In the genomic region with DNA sequence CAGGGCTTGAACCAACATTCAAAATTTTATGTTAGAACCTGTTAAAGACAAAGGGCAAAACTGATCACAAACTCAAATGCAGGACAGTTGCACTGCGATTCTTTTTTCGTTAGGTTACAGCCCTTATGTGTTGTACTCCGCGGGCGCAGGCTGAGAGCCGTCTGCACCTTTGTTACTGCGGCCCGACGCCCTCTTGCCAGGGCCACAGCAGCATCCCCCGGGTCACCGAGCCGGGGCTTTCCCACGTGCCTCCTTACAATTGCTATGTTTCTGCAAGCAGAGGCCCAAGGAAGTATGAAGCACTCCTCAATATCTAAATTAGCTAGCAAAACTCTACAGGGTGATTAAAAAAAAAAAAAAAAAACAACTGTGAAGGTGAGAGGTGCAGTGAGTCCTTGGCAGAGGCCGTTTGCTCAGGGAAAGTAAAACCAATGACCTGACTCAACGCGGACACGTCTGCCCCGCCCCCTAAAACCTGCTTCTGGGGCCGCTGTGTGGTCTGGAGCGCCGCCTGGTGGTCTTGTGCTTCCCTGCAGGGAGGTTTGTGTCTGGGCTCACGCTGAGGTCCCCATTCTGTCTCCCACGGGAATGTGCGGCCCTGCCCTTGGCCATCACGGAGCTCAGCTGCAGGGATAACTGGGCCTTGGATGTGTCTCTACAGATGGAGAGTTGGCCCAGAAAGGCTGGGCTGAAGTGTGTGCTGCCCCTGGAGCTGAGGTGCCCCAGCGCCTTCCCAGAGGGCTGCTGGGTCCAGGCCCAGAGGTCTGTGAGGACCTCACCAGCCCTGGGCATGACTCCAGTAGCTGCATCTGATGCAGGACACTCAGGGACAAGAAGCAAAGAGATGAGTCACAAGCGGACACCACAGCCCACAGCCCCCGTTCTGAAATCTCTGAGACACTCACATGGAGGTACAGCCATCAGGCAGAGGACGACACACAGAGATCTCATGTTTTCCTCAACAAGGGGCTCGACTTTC, we compare ENCODE assay signal across 8 cellular contexts.
DNase-seq lines count a peak whose midpoint lies in the region; ATAC-seq, FAIRE-seq and TF ChIP-seq lines count a peak whose summit lies in the region.

No MANE protein-coding gene starts in this region.

- intact Hi-C loops in A673 (cut with micrococcal nuclease; ENCODE audit: unreplicated experiment), result loop anchor here (10.0 kb wide), 1 partner anchor 400 kb away; no protein-coding TSS in a partner anchor
- intact Hi-C loops in heart left ventricle (cut with DNase I), result loop anchor here in 4 of 10 donors (5.0 to 10.0 kb wide), 2 partner anchors 268 to 270 kb away; no protein-coding TSS in a partner anchor

- no TSS peak for BruUV-seq in A673 (replicated peaks; lab: Mats Ljungman, UMichigan)

- ATAC-seq in heart left ventricle, result peak in 3 of 4 donors; percentile 68 to 80 (median 76)
- ATAC-seq in GM18870 (IDR thresholded peaks at IDR 0.05; ENCODE audit: unreplicated experiment), result no peak
- ATAC-seq in HG03571 (IDR thresholded peaks at IDR 0.05; ENCODE audit: unreplicated experiment), result no peak

- H3K27ac ChIP-seq in A673 (ENCODE audit: low read depth, low read length, poor library complexity, severe bottlenecking), result no peak overlapping the region
- no peak overlapping the region for H3K27ac ChIP-seq in heart left ventricle

- H3K4me1 ChIP-seq in A673 (ENCODE audit: insufficient read depth, low read length, poor library complexity, severe bottlenecking) (no peaks in the 10 kb centered on the region), heart left ventricle (no peaks in the 10 kb centered on the region)

- DNase-seq in A673 (ENCODE audit: low spot score), result peak; percentile 81
- DNase-seq in H54 (ENCODE audit: insufficient read length, low spot score), result peak; percentile 57
- DNase-seq in NOMO-1 treated with DMSO at 0.1 percent for 48 hours (lab: John Stamatoyannopoulos, UW; ENCODE audit: unreplicated experiment), result peak; percentile 70
- peak; percentile 61 to 79 (median 62) for DNase-seq in activated CD8-positive, alpha-beta memory T cell treated with anti-CD3 and anti-CD28 coated beads for 48 hours (ENCODE audit: low read depth in 2 of 3, low spot score in 2 of 3)
- peak in 4 of 5 donors; percentile 38 to 81 (median 50) for DNase-seq in heart left ventricle
- DNase-seq in stimulated activated CD4-positive, alpha-beta T cell treated with anti-CD3 and anti-CD28 coated beads, TNF-alpha, amount 100 ng/mL, for 48 hours (ENCODE audit: low read depth in 3 of 3), result peak; percentile 71 to 78 (median 76)

- TF ChIP-seq POLR2A in H54 (IDR thresholded peaks at IDR 0.05; ENCODE audit: low read depth, low read length) (no peak), heart left ventricle (IDR thresholded peaks at IDR 0.05) (no peak)

- 53 to 55% (median 53%) methylated on average over 28 to 30 of the region's 30 CpGs for WGBS in heart left ventricle, 4 donors

- no peak overlapping the region for H3K4me3 ChIP-seq in A673 (ENCODE audit: low read depth, low read length, poor library complexity, severe bottlenecking)
- no peak overlapping the region for H3K4me3 ChIP-seq in heart left ventricle

- H3K27me3 ChIP-seq in A673 (replicated peaks; ENCODE audit: insufficient read depth, low read depth, low read length, poor library complexity) (peaks cover 19% of the 10 kb centered on the region), heart left ventricle (peaks cover 0 to 5% (median 0%) of the 10 kb centered on the region in 9 donors)

- no peaks in the 10 kb centered on the region for H3K36me3 ChIP-seq in A673 (ENCODE audit: insufficient read depth, low read length, poor library complexity, severe bottlenecking)
- no peaks in the 10 kb centered on the region for H3K36me3 ChIP-seq in heart left ventricle

- CTCF ChIA-PET in A673 (lab: Charles Lee), result interaction anchor here (0.5 to 0.6 kb wide), 2 partner anchors 41 to 821 kb away, joined by 4 to 9 read pairs; no protein-coding TSS in a partner anchor

- FAIRE-seq in H54 (lab: Jason Lieb, UNC), result no peak

- no peaks in the 10 kb centered on the region for H3K9me3 ChIP-seq in A673 (ENCODE audit: low read depth, low read length, poor library complexity, severe bottlenecking)
- peaks cover 0 to 6% (median under 1%) of the 10 kb centered on the region in 12 donors for H3K9me3 ChIP-seq in heart left ventricle

- TF ChIP-seq CTCF in A673 (conservative IDR thresholded peaks at IDR 0.05; ENCODE audit: low read depth, low read length), result peak; percentile 90
- peak; percentile 53 to 77 (median 68) for TF ChIP-seq CTCF in heart left ventricle (IDR thresholded peaks at IDR 0.05)

- POLR2A ChIA-PET in A673 (lab: Charles Lee; ENCODE audit: low non-redundant PET), result no interaction called here

Comparison
In these comparisons a context has a peak if more than half of its experiments do, and no peak if none do; other contexts are left out.
1. ATAC-seq: peak in heart left ventricle (3 of 4); none in GM18870 (single experiment) and HG03571 (single experiment).
2. Peak in every context shown above with its lines, with median percentiles within 50 percentile points of each other: DNase-seq.